19 cellular contexts compared by ENCODE assay signal in genomic region chr1:24978383-24979032, GRCh38. TPM values are rescaled to one million over a fixed set of nuclear protein-coding genes. Genes with fewer than 3 reads are reported as not detected.
DNase-seq lines count a peak whose midpoint lies in the region; ATAC-seq and TF ChIP-seq lines count a peak whose summit lies in the region.
"Had no signal": no experiment of that assay in that cellular context is flagged by ENCODE, and none has a peak within 500 bp of the region (broad histone marks: within the 10 kb centered on the region; RNA-seq: fewer than 3 reads in every experiment).

No MANE protein-coding gene starts in this region.

- H3K27me3 Mint-ChIP-seq in activated T-cell treated with anti-CD3 and anti-CD28 coated beads, Interleukin-2, amount 50 U/mL, for 72 hours (ENCODE audit: low read depth) = no peaks in the 10 kb centered on the region
- H3K27me3 Mint-ChIP-seq in activated CD8-positive, alpha-beta T cell treated with anti-CD3 and anti-CD28 coated beads for 36 hours = no peaks in the 10 kb centered on the region
- H3K27me3 Mint-ChIP-seq in stimulated activated naive B cell treated with anti-CD40 and anti-IgM and Interleukin-4, amounts not matched to agents 10 μg/mL and 1 μg/mL and 100 μg/mL, for 72 hours = peaks cover 4% of the 10 kb centered on the region in 2 donors
- H3K27me3 Mint-ChIP-seq: central memory CD8-positive, alpha-beta T cell; stimulated activated memory B cell treated with anti-CD40 and anti-IgM and Interleukin-4, amounts not matched to agents 10 μg/mL and 1 μg/mL and 100 μg/mL, for 72 hours had no signal

- no peaks in the 10 kb centered on the region for H3K4me1 ChIP-seq in lower lobe of right lung
- H3K4me1 ChIP-seq: Peyer's patch, transverse colon had no signal

- POLR2A ChIA-PET in activated CD8-positive, alpha-beta T cell treated with anti-CD3 and anti-CD28 coated beads for 36 hours (lab: Charles Lee) = interaction anchor here (0.8 to 7.3 kb wide), 10 partner anchors 9 to 58 kb away, joined by 3 to 59 read pairs (median 4); no protein-coding TSS in a partner anchor

- DNase-seq in activated T-cell treated with anti-CD3 and anti-CD28 coated beads, Interleukin-2, amount 50 U/mL, for 72 hours = no peak
- DNase-seq in activated T-cell treated with anti-CD3 and anti-CD28 coated beads, Interleukin-2, amount 50 U/mL, for 48 hours = no peak
- DNase-seq in HL-60 (ENCODE audit: low read depth in 1 of 2, low spot score in 1 of 2) = peak; percentile 40 to 86
- DNase-seq in activated CD8-positive, alpha-beta T cell treated with anti-CD3 and anti-CD28 coated beads for 36 hours = no peak
- DNase-seq in stimulated activated naive B cell treated with anti-CD40 and anti-IgM and Interleukin-4, amounts not matched to agents 10 μg/mL and 1 μg/mL and 100 μg/mL, for 72 hours = no peak
- no peak for DNase-seq in lower lobe of right lung
- no peak for DNase-seq in activated effector memory CD4-positive, alpha-beta T cell treated with Interleukin-2 at 50 U/mL for 16 hours
- DNase-seq: activated CD4-positive, alpha-beta T cell treated with anti-CD3 and anti-CD28 coated beads for 48 hours; erythroblast; foreskin melanocyte; GM23248; mammary epithelial cell; Peyer's patch; transverse colon had no signal

- H3K27ac Mint-ChIP-seq in activated T-cell treated with anti-CD3 and anti-CD28 coated beads, Interleukin-2, amount 50 U/mL, for 72 hours = no peak overlapping the region
- H3K27ac Mint-ChIP-seq in activated CD8-positive, alpha-beta T cell treated with anti-CD3 and anti-CD28 coated beads for 36 hours = peak overlapping the region; percentile 59
- H3K27ac Mint-ChIP-seq in stimulated activated naive B cell treated with anti-CD40 and anti-IgM and Interleukin-4, amounts not matched to agents 10 μg/mL and 1 μg/mL and 100 μg/mL, for 72 hours = peak overlapping the region; percentile 81
- H3K27ac Mint-ChIP-seq: stimulated activated memory B cell treated with anti-CD40 and anti-IgM and Interleukin-4, amounts not matched to agents 10 μg/mL and 1 μg/mL and 100 μg/mL, for 72 hours had no signal

- peaks cover 16% of the 10 kb centered on the region for H3K9me3 ChIP-seq in lower lobe of right lung

- H3K36me3 ChIP-seq in lower lobe of right lung = no peaks in the 10 kb centered on the region
- H3K36me3 ChIP-seq: Peyer's patch, transverse colon had no signal

- TF ChIP-seq CTCF in HL-60 (IDR thresholded peaks at IDR 0.05; ENCODE audit: insufficient read depth, low read length) (no peak), lower lobe of right lung (IDR thresholded peaks at IDR 0.05) (no peak)
- TF ChIP-seq CTCF in activated CD8-positive, alpha-beta T cell treated with anti-CD3 and anti-CD28 coated beads for 36 hours (IDR thresholded peaks at IDR 0.05) = no peak

- peaks cover 75% of the 10 kb centered on the region for H3K4me1 Mint-ChIP-seq in activated T-cell treated with anti-CD3 and anti-CD28 coated beads, Interleukin-2, amount 50 U/mL, for 72 hours (ENCODE audit: low read depth)
- peaks cover 72% of the 10 kb centered on the region for H3K4me1 Mint-ChIP-seq in activated CD8-positive, alpha-beta T cell treated with anti-CD3 and anti-CD28 coated beads for 36 hours (ENCODE audit: low read depth)
- peaks cover 9 to 17% of the 10 kb centered on the region in 2 donors for H3K4me1 Mint-ChIP-seq in stimulated activated naive B cell treated with anti-CD40 and anti-IgM and Interleukin-4, amounts not matched to agents 10 μg/mL and 1 μg/mL and 100 μg/mL, for 72 hours

- H3K27ac ChIP-seq in HL-60 (replicated peaks) (peak overlapping the region; percentile 61), lower lobe of right lung (no peak overlapping the region)
- H3K27ac ChIP-seq: GM23248, Peyer's patch, transverse colon had no signal

- intact Hi-C loops in activated CD8-positive, alpha-beta T cell treated with anti-CD3 and anti-CD28 coated beads for 36 hours (cut with micrococcal nuclease) = no loop called here
- intact Hi-C loops in lower lobe of right lung (cut with DNase I) = no loop called here

- H3K4me3 ChIP-seq in HL-60 (replicated peaks; ENCODE audit: insufficient read depth, low read length) = no peak overlapping the region
- H3K4me3 ChIP-seq in lower lobe of right lung = no peak overlapping the region
- H3K4me3 ChIP-seq: GM23248, Peyer's patch, transverse colon had no signal

- CTCF ChIA-PET in activated CD8-positive, alpha-beta T cell treated with anti-CD3 and anti-CD28 coated beads for 36 hours (lab: Charles Lee) = interaction anchor here (1.0 to 5.0 kb wide), 7 partner anchors 8 to 171 kb away, joined by 3 to 28 read pairs (median 4); no protein-coding TSS in a partner anchor

- ATAC-seq in activated T-cell treated with anti-CD3 and anti-CD28 coated beads, Interleukin-2, amount 50 U/mL, for 72 hours (replicated peaks in 1 of 2) = peak; percentile 20 to 52
- ATAC-seq in activated CD8-positive, alpha-beta T cell treated with anti-CD3 and anti-CD28 coated beads for 36 hours = peak; percentile 55
- ATAC-seq in stimulated activated naive B cell treated with anti-CD40 and anti-IgM and Interleukin-4, amounts not matched to agents 10 μg/mL and 1 μg/mL and 100 μg/mL, for 72 hours (replicated peaks) = peak; percentile 48 to 50
- no peak for ATAC-seq in HG02973 (IDR thresholded peaks at IDR 0.05; ENCODE audit: unreplicated experiment)
- ATAC-seq in lower lobe of right lung = no peak
- ATAC-seq: sciatic nerve; stimulated activated memory B cell treated with anti-CD40 and anti-IgM and Interleukin-4, amounts not matched to agents 10 μg/mL and 1 μg/mL and 100 μg/mL, for 72 hours had no signal

- H3K36me3 Mint-ChIP-seq in activated T-cell treated with anti-CD3 and anti-CD28 coated beads, Interleukin-2, amount 50 U/mL, for 72 hours (ENCODE audit: insufficient read depth in 2 of 2) = peaks cover 26 to 40% of the 10 kb centered on the region in 2 donors
- peaks cover 59% of the 10 kb centered on the region for H3K36me3 Mint-ChIP-seq in activated CD8-positive, alpha-beta T cell treated with anti-CD3 and anti-CD28 coated beads for 36 hours (ENCODE audit: low read depth)
- H3K36me3 Mint-ChIP-seq in stimulated activated naive B cell treated with anti-CD40 and anti-IgM and Interleukin-4, amounts not matched to agents 10 μg/mL and 1 μg/mL and 100 μg/mL, for 72 hours = peaks cover 16 to 20% of the 10 kb centered on the region in 2 donors

- H3K27me3 ChIP-seq in HL-60 (ENCODE audit: insufficient read depth, poor library complexity, severe bottlenecking) (no peaks in the 10 kb centered on the region), lower lobe of right lung (ENCODE audit: low read depth) (no peaks in the 10 kb centered on the region)
- H3K27me3 ChIP-seq: Peyer's patch, transverse colon had no signal

- peaks cover 16 to 18% of the 10 kb centered on the region in 2 donors for H3K9me3 Mint-ChIP-seq in activated T-cell treated with anti-CD3 and anti-CD28 coated beads, Interleukin-2, amount 50 U/mL, for 72 hours
- H3K9me3 Mint-ChIP-seq in activated CD8-positive, alpha-beta T cell treated with anti-CD3 and anti-CD28 coated beads for 36 hours = peaks cover 27% of the 10 kb centered on the region
- H3K9me3 Mint-ChIP-seq in stimulated activated naive B cell treated with anti-CD40 and anti-IgM and Interleukin-4, amounts not matched to agents 10 μg/mL and 1 μg/mL and 100 μg/mL, for 72 hours = peaks cover 21 to 28% of the 10 kb centered on the region in 2 donors

- H3K4me3 Mint-ChIP-seq in activated T-cell treated with anti-CD3 and anti-CD28 coated beads, Interleukin-2, amount 50 U/mL, for 72 hours = peak overlapping the region in 1 of 2 donors; percentile 18
- H3K4me3 Mint-ChIP-seq in activated CD8-positive, alpha-beta T cell treated with anti-CD3 and anti-CD28 coated beads for 36 hours = peak overlapping the region; percentile 12
- no peak overlapping the region for H3K4me3 Mint-ChIP-seq in stimulated activated naive B cell treated with anti-CD40 and anti-IgM and Interleukin-4, amounts not matched to agents 10 μg/mL and 1 μg/mL and 100 μg/mL, for 72 hours
- H3K4me3 Mint-ChIP-seq: central memory CD8-positive, alpha-beta T cell; stimulated activated memory B cell treated with anti-CD40 and anti-IgM and Interleukin-4, amounts not matched to agents 10 μg/mL and 1 μg/mL and 100 μg/mL, for 72 hours had no signal

RNA-seq across cellular contexts. Expression of gene RUNX3, which starts 48.4 kb away (rescaled TPM):
- total RNA-seq in activated T-cell treated with anti-CD3 and anti-CD28 coated beads, Interleukin-2, amount 50 U/mL, for 72 hours = 100 to 1,000 TPM; 254 to 298 TPM
- total RNA-seq in activated CD8-positive, alpha-beta T cell treated with anti-CD3 and anti-CD28 coated beads for 36 hours = 100 to 1,000 TPM; 180 to 183 TPM
- total RNA-seq in lower lobe of right lung = 13.1 TPM
- total RNA-seq: myocyte had no signal

Comparison
In these comparisons a context has a peak if more than half of its experiments do, and no peak if none do; other contexts are left out.
1. ATAC-seq: peak in activated T-cell treated with anti-CD3 and anti-CD28 coated beads, Interleukin-2, amount 50 U/mL, for 72 hours (2 of 2), activated CD8-positive, alpha-beta T cell treated with anti-CD3 and anti-CD28 coated beads for 36 hours (single experiment) and stimulated activated naive B cell treated with anti-CD40 and anti-IgM and Interleukin-4, amounts not matched to agents 10 μg/mL and 1 μg/mL and 100 μg/mL, for 72 hours (2 of 2); none in HG02973 (single experiment) and lower lobe of right lung (0 of 2).
2. DNase-seq: peak in HL-60 (2 of 2); none in activated T-cell treated with anti-CD3 and anti-CD28 coated beads, Interleukin-2, amount 50 U/mL, for 72 hours (0 of 2), activated T-cell treated with anti-CD3 and anti-CD28 coated beads, Interleukin-2, amount 50 U/mL, for 48 hours (0 of 2), activated CD8-positive, alpha-beta T cell treated with anti-CD3 and anti-CD28 coated beads for 36 hours (single experiment), stimulated activated naive B cell treated with anti-CD40 and anti-IgM and Interleukin-4, amounts not matched to agents 10 μg/mL and 1 μg/mL and 100 μg/mL, for 72 hours (single experiment), lower lobe of right lung (single experiment) and activated effector memory CD4-positive, alpha-beta T cell treated with Interleukin-2 at 50 U/mL for 16 hours (single experiment).
3. RNA of gene RUNX3, which starts 48.4 kb away (total RNA-seq): 254 to 298 TPM in activated T-cell treated with anti-CD3 and anti-CD28 coated beads, Interleukin-2, amount 50 U/mL, for 72 hours and 180 to 183 TPM in activated CD8-positive, alpha-beta T cell treated with anti-CD3 and anti-CD28 coated beads for 36 hours; 13.1 TPM in lower lobe of right lung (single experiment); every median in the first group is over 10 times any median in the second.